ENCODE assay signal across 18 cellular contexts in the genomic region with DNA sequence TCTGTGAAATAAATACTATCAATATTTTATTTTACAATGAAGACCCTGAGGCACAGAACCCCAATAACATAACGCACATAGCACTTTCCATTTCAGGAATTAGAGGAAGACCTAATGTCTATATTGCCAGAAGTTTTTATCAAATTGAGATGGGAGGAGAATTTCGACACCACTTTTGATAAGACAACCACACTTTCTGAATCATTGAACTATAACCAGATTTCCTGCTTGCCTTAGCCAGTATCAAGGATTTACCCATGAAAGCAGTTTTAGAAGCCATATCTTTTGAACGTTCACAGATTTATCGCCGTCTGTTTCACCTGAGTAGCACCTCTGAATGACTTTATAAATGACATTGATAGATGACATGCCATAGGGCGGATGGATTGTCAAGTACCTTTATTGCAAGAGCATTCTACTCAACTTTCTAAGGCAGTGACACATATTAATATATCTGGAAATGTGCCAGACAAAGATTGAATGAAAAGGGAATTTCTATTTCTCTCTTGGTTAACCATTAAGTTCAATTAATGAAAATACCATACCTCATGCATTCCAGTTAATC.
DNase-seq lines count a peak whose midpoint lies in the region; ATAC-seq and TF ChIP-seq lines count a peak whose summit lies in the region.
"Had no signal": no experiment of that assay in that cellular context is flagged by ENCODE, and none has a peak within 500 bp of the region (broad histone marks: within the 10 kb centered on the region; RNA-seq: fewer than 3 reads in every experiment).

No MANE protein-coding gene starts in this region.

- no peak overlapping the region for H3K56ac ChIP-seq in IMR-90 (ENCODE audit: extremely low read depth, insufficient read depth, low read length)

- H3K18ac ChIP-seq in IMR-90 (ENCODE audit: low read depth, low read length) = peak overlapping the region; percentile 4

- no peak overlapping the region for H3K4me2 ChIP-seq in IMR-90 (ENCODE audit: low read depth, low read length)
- H3K4me2 ChIP-seq in neural cell (ENCODE audit: low read length) = no peak overlapping the region
- H3K4me2 ChIP-seq: BLaER1 had no signal

- no peaks in the 10 kb centered on the region for H3K79me1 ChIP-seq in IMR-90 (ENCODE audit: low read depth in 1 of 2, low read length in 2 of 2)

- CTCF ChIA-PET in IMR-90 (lab: Yijun Ruan, JAX) = no interaction called here

- H3K14ac ChIP-seq in IMR-90 (replicated peaks; ENCODE audit: low read depth, low read length) = no peak overlapping the region

- H3K9me3 ChIP-seq in IMR-90 (ENCODE audit: control insufficient read depth, insufficient read depth, low read length) (no peaks in the 10 kb centered on the region), neural cell (ENCODE audit: low read length) (no peaks in the 10 kb centered on the region)
- H3K9me3 ChIP-seq: BLaER1 had no signal

- no peak overlapping the region for H4K8ac ChIP-seq in IMR-90 (ENCODE audit: low read depth in 2 of 2, low read length in 2 of 2)

- H3K27ac ChIP-seq in IMR-90 (ENCODE audit: insufficient read depth, low read length) (no peak overlapping the region), neural cell (ENCODE audit: low read length) (no peak overlapping the region)
- H3K27ac ChIP-seq: BLaER1 had no signal

- H2BK5ac ChIP-seq in IMR-90 (ENCODE audit: low read depth, low read length, poor library complexity, severe bottlenecking) = no peak overlapping the region

- TF ChIP-seq EP300 in neural cell (conservative IDR thresholded peaks at IDR 0.05; ENCODE audit: poor library complexity, severe bottlenecking) = peak; percentile 86

- POLR2A ChIA-PET in IMR-90 (lab: Charles Lee; ENCODE audit: unreplicated experiment) = interaction anchor here (0.6 kb wide), 1 partner anchor 30 kb away, joined by 6 read pairs; no protein-coding TSS in a partner anchor

- H2BK120ac ChIP-seq in IMR-90 (ENCODE audit: low read depth, low read length) = no peak overlapping the region

- H4K20me1 ChIP-seq in IMR-90 (ENCODE audit: insufficient read depth, low read length) = no peaks in the 10 kb centered on the region
- H4K20me1 ChIP-seq in neural cell (ENCODE audit: insufficient read depth) = no peaks in the 10 kb centered on the region
- H4K20me1 ChIP-seq: BLaER1 had no signal

- dilution Hi-C loops in IMR-90 (cut with HindIII; ENCODE audit: low sequenced_read_pairs, unreplicated experiment) = no loop called here

- no peak overlapping the region for H2AK9ac ChIP-seq in IMR-90 (replicated peaks; ENCODE audit: low read depth, low read length, poor library complexity)

- intact Hi-C loops in IMR-90 (cut with micrococcal nuclease) = loop anchor here (10.0 kb wide), 1 partner anchor 159 kb away; no protein-coding TSS in a partner anchor

- no peaks in the 10 kb centered on the region for H3K9me2 ChIP-seq in neural cell (ENCODE audit: insufficient read depth, low read length)

- H2AFZ ChIP-seq in IMR-90 (replicated peaks; ENCODE audit: low read length, poor library complexity) (no peak overlapping the region), neural cell (ENCODE audit: low read depth, low read length) (no peak overlapping the region)

- no peak overlapping the region for H3K4ac ChIP-seq in IMR-90 (ENCODE audit: low read depth, low read length)

- H3K79me2 ChIP-seq in neural cell (replicated peaks; ENCODE audit: insufficient read depth, low read length) = no peaks in the 10 kb centered on the region

- no peak overlapping the region for H4K91ac ChIP-seq in IMR-90 (ENCODE audit: insufficient read depth, low read depth, low read length)

- no peak overlapping the region for H2AK5ac ChIP-seq in IMR-90 (ENCODE audit: low read depth, low read length)

- TF ChIP-seq RAD21 in IMR-90 (IDR thresholded peaks at IDR 0.05; ENCODE audit: low read length) (no peak), neural cell (conservative IDR thresholded peaks at IDR 0.05) (no peak)

- in situ Hi-C loops in IMR-90 (cut with MboI; ENCODE audit: low sequenced_read_pairs) = no loop called here

- peak overlapping the region; percentile 55; the same call in 1 of the 2 replicates for H2BK20ac ChIP-seq in IMR-90 (ENCODE audit: low read depth, low read length)

- no peaks in the 10 kb centered on the region for H3F3A ChIP-seq in neural cell (ENCODE audit: insufficient read depth, low read length, poor library complexity, severe bottlenecking)

- no peaks in the 10 kb centered on the region for H3K27me3 ChIP-seq in IMR-90 (ENCODE audit: control insufficient read depth, insufficient read depth, low read length)
- H3K27me3 ChIP-seq in neural cell (ENCODE audit: insufficient read depth, low read depth, low read length) = no peaks in the 10 kb centered on the region
- H3K27me3 ChIP-seq: BLaER1 had no signal

- H3K4me3 ChIP-seq in IMR-90 (ENCODE audit: insufficient read depth, low read depth, low read length) = no peak overlapping the region
- H3K4me3 ChIP-seq in neural cell (ENCODE audit: low read length) = no peak overlapping the region
- H3K4me3 ChIP-seq: BLaER1 had no signal

- TF ChIP-seq POLR2A in IMR-90 (IDR thresholded peaks at IDR 0.05; ENCODE audit: low read depth, low read length) = no peak

- H2BK15ac ChIP-seq in IMR-90 (ENCODE audit: low read depth, low read length) = no peak overlapping the region; the same call in 2 of the 3 replicates

- H4K5ac ChIP-seq in IMR-90 (ENCODE audit: low read depth, low read length) = no peak overlapping the region

- no peak overlapping the region for H3K9ac ChIP-seq in IMR-90 (ENCODE audit: low read depth, low read length)
- no peak overlapping the region for H3K9ac ChIP-seq in neural cell (ENCODE audit: low read length)
- H3K9ac ChIP-seq: BLaER1 had no signal

- H3K4me1 ChIP-seq in IMR-90 (ENCODE audit: control insufficient read depth, insufficient read depth, low read length) = peaks cover 13% of the 10 kb centered on the region
- H3K4me1 ChIP-seq: BLaER1 had no signal

- BruUV-seq in IMR-90 (replicated peaks; lab: Mats Ljungman, UMichigan) = no TSS peak

- H3K23ac ChIP-seq in IMR-90 (ENCODE audit: low read depth, low read length) = no peak overlapping the region

- DNase-seq in IMR-90 (no peak), amniotic epithelial cell (ENCODE audit: low read depth) (peak; percentile 81), kidney glomerular epithelial cell (lab: John Stamatoyannopoulos, UW) (peak; percentile 30), MV-4-11 (lab: John Stamatoyannopoulos, UW) (no peak), EL (no peak), NCI-H146 (lab: John Stamatoyannopoulos, UW) (no peak)
- DNase-seq: 8988T; Calu3; CD8-positive, alpha-beta T cell; DMS53; DND-41; GOT3; H7; HFFc6 had no signal

- peaks cover 6% of the 10 kb centered on the region for H3K9me1 ChIP-seq in IMR-90 (ENCODE audit: insufficient read depth, low read length)

- H3K36me3 ChIP-seq in IMR-90 (ENCODE audit: control insufficient read depth, insufficient read depth, low read length) (no peaks in the 10 kb centered on the region), neural cell (ENCODE audit: insufficient read depth, low read length) (no peaks in the 10 kb centered on the region)
- H3K36me3 ChIP-seq: BLaER1 had no signal

- no CpG with 5 or more reads among the region's 6 CpGs for WGBS in IMR-90 (ENCODE audit: extremely low coverage in 2 of 2, insufficient read length in 1 of 2), 2 experiments

- TF ChIP-seq CTCF in IMR-90 (conservative IDR thresholded peaks at IDR 0.05; ENCODE audit: low read depth, low read length) (no peak), neural cell (IDR thresholded peaks at IDR 0.05; ENCODE audit: poor library complexity, severe bottlenecking) (no peak)

- ATAC-seq in IMR-90 (ENCODE audit: low read depth) (no peak), GM19023 (IDR thresholded peaks at IDR 0.05; ENCODE audit: unreplicated experiment) (no peak)
- ATAC-seq: CD8-positive, alpha-beta T cell; HCT116 had no signal

TF ChIP-seq in IMR-90, 13 proteins besides CTCF, POLR2A, EP300 and RAD21 (continues in another document):
- TF ChIP-seq RCOR1 (IDR thresholded peaks at IDR 0.05; ENCODE audit: insufficient replicate concordance, low read length) (no peak), NFE2L2 (IDR thresholded peaks at IDR 0.05; ENCODE audit: low read depth, low read length) (no peak)
- TF ChIP-seq, protein P1, sequence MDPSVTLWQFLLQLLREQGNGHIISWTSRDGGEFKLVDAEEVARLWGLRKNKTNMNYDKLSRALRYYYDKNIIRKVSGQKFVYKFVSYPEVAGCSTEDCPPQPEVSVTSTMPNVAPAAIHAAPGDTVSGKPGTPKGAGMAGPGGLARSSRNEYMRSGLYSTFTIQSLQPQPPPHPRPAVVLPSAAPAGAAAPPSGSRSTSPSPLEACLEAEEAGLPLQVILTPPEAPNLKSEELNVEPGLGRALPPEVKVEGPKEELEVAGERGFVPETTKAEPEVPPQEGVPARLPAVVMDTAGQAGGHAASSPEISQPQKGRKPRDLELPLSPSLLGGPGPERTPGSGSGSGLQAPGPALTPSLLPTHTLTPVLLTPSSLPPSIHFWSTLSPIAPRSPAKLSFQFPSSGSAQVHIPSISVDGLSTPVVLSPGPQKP (IDR thresholded peaks at IDR 0.05; ENCODE audit: borderline replicate concordance, low read depth, low read length) = no peak

TF ChIP-seq in neural cell, 6 proteins besides CTCF, POLR2A, EP300 and RAD21:
- no peak for TF ChIP-seq TAF1 (IDR thresholded peaks at IDR 0.05; ENCODE audit: low read depth)
- TF ChIP-seq POLR2AphosphoS5 (IDR thresholded peaks at IDR 0.05) = peak; percentile 59

Comparison
In these comparisons a context has a peak if more than half of its experiments do, and no peak if none do; other contexts are left out.
1. DNase-seq: peak in amniotic epithelial cell (single experiment) and kidney glomerular epithelial cell (single experiment); none in IMR-90 (single experiment), MV-4-11 (single experiment), EL (single experiment) and NCI-H146 (single experiment).